In genomic region chr11:72139500-72139899, GRCh38 we compare ENCODE assay signal across 1 cellular context.
TF ChIP-seq lines count a peak whose summit lies in the region.

No MANE protein-coding gene starts in this region.

TF ChIP-seq in IMR-90, 13 proteins besides CTCF, POLR2A, EP300 and RAD21:
- TF ChIP-seq ELK1 (IDR thresholded peaks at IDR 0.05; ENCODE audit: borderline replicate concordance, low read depth, low read length): no peak
- no peak for TF ChIP-seq NFE2L2 (IDR thresholded peaks at IDR 0.05; ENCODE audit: low read depth, low read length)
- no peak for TF ChIP-seq FOS (IDR thresholded peaks at IDR 0.05; ENCODE audit: low read depth, low read length)
